In genomic region chr2:101125799-101126198, GRCh38 we compare ENCODE assay signal across 16 cellular contexts. TPM values are rescaled to one million over a fixed set of nuclear protein-coding genes. Genes with fewer than 3 reads are reported as not detected.
DNase-seq lines count a peak whose midpoint lies in the region; ATAC-seq, FAIRE-seq and TF ChIP-seq lines count a peak whose summit lies in the region.
"Had no signal": no experiment of that assay in that cellular context is flagged by ENCODE, and none has a peak within 500 bp of the region (broad histone marks: within the 10 kb centered on the region; RNA-seq: fewer than 3 reads in every experiment).

No MANE protein-coding gene starts in this region.

- peak overlapping the region in 1 of 4 donors; percentile 5 for H3K4me3 Mint-ChIP-seq in CD4-positive, CD25-positive, alpha-beta regulatory T cell
- H3K4me3 Mint-ChIP-seq: WTC11 had no signal

- H3K36me3 Mint-ChIP-seq in CD4-positive, CD25-positive, alpha-beta regulatory T cell = no peaks in the 10 kb centered on the region

- H3K9me3 Mint-ChIP-seq in CD4-positive, CD25-positive, alpha-beta regulatory T cell = peaks cover 0 to 2% (median 0%) of the 10 kb centered on the region in 7 donors

- H3K9ac ChIP-seq in kidney (ENCODE audit: low read length in 2 of 2) (no peak overlapping the region), skeletal muscle satellite cell (ENCODE audit: low read depth, low read length) (peak overlapping the region; percentile 67)

- no peak overlapping the region for H3K4me3 ChIP-seq in CD4-positive, CD25-positive, alpha-beta regulatory T cell (ENCODE audit: low read depth, low read length)
- H3K4me3 ChIP-seq in RWPE2 (ENCODE audit: severe bottlenecking) (no peak overlapping the region), kidney (ENCODE audit: low read length in 2 of 2) (no peak overlapping the region), skeletal muscle satellite cell (ENCODE audit: low read length) (peak overlapping the region; percentile 13), WERI-Rb-1 (ENCODE audit: low read depth, low read length) (no peak overlapping the region)
- H3K4me3 ChIP-seq: dorsolateral prefrontal cortex, K562, mucosa of descending colon had no signal

- POLR2A ChIA-PET in GM10248 (lab: Yijun Ruan, JAX) = no interaction called here

- CTCF ChIA-PET in GM10248 (lab: Yijun Ruan, JAX) = interaction anchor here (1.4 to 2.7 kb wide), 3 partner anchors 11 to 24 kb away, joined by 3 to 14 read pairs (median 4); no protein-coding TSS in a partner anchor

- no peaks in the 10 kb centered on the region for H3K9me3 ChIP-seq in CD4-positive, CD25-positive, alpha-beta regulatory T cell (ENCODE audit: control insufficient read depth in 2 of 2, low read length in 2 of 2)
- no peaks in the 10 kb centered on the region for H3K9me3 ChIP-seq in RWPE2 (ENCODE audit: severe bottlenecking)
- H3K9me3 ChIP-seq in kidney (ENCODE audit: control insufficient read depth in 1 of 2, low read length in 2 of 2) = no peaks in the 10 kb centered on the region
- H3K9me3 ChIP-seq in skeletal muscle satellite cell (replicated peaks; ENCODE audit: low read length) = no peaks in the 10 kb centered on the region
- no peaks in the 10 kb centered on the region for H3K9me3 ChIP-seq in WERI-Rb-1 (ENCODE audit: severe bottlenecking)
- H3K9me3 ChIP-seq: mucosa of descending colon had no signal

- no peak for ATAC-seq in CD4-positive, CD25-positive, alpha-beta regulatory T cell (ENCODE audit: low read depth in 2 of 2)
- no peak for ATAC-seq in RWPE2 (ENCODE audit: low read depth)
- ATAC-seq: K562, WTC11 had no signal

- no peak overlapping the region for H3K27ac ChIP-seq in CD4-positive, CD25-positive, alpha-beta regulatory T cell (ENCODE audit: insufficient read depth, low read length, poor library complexity, severe bottlenecking)
- H3K27ac ChIP-seq in RWPE2 (ENCODE audit: poor library complexity, severe bottlenecking) = peak overlapping the region; percentile 97
- peak overlapping the region; percentile 30 to 63 for H3K27ac ChIP-seq in kidney (ENCODE audit: low read depth in 2 of 2, low read length in 2 of 2)
- no peak overlapping the region for H3K27ac ChIP-seq in WERI-Rb-1

- no peaks in the 10 kb centered on the region for H3K4me1 ChIP-seq in CD4-positive, CD25-positive, alpha-beta regulatory T cell (ENCODE audit: control insufficient read depth, insufficient read depth, low read length, poor library complexity, severe bottlenecking)
- H3K4me1 ChIP-seq in RWPE2 (ENCODE audit: insufficient read depth, poor library complexity, severe bottlenecking) (peaks cover 69% of the 10 kb centered on the region), kidney (ENCODE audit: control insufficient read depth in 1 of 2, insufficient read depth in 1 of 2, low read depth in 1 of 2, low read length in 2 of 2) (peaks cover 38 to 43% of the 10 kb centered on the region in 2 donors), skeletal muscle satellite cell (ENCODE audit: control insufficient read depth, insufficient read depth, low read length) (peaks cover 60% of the 10 kb centered on the region)

- DNase-seq in CD4-positive, CD25-positive, alpha-beta regulatory T cell = no peak
- no peak for DNase-seq in RWPE2 (ENCODE audit: low spot score)
- DNase-seq in kidney = no peak
- no peak for DNase-seq in NCI-H69 (lab: John Stamatoyannopoulos, UW)
- DNase-seq in GM10248 (ENCODE audit: extremely low spot score) = no peak
- no peak for DNase-seq in WERI-Rb-1
- DNase-seq in LoVo (ENCODE audit: low spot score) = no peak
- DNase-seq: activated gamma-delta T cell; dorsolateral prefrontal cortex; mucosa of descending colon; NCI-H1417; NCI-H345; stimulated activated CD4-positive, alpha-beta T cell treated with anti-CD3 and anti-CD28 coated beads, Interleukin-4, amount 100 ng/mL, for 24 hours had no signal

- intact Hi-C loops in kidney (cut with DNase I) = no loop called here

- H3K27me3 Mint-ChIP-seq in CD4-positive, CD25-positive, alpha-beta regulatory T cell = peaks cover 16% of the 10 kb centered on the region

- H3K4me2 ChIP-seq in skeletal muscle satellite cell (ENCODE audit: low read length) = peak overlapping the region; percentile 78

- FAIRE-seq in kidney (lab: Jason Lieb, UNC) = no peak
- FAIRE-seq: K562 had no signal

- H3K36me3 ChIP-seq in CD4-positive, CD25-positive, alpha-beta regulatory T cell (ENCODE audit: control insufficient read depth, insufficient read depth, low read length) = no peaks in the 10 kb centered on the region
- 0 out of 2 replicates have a peak, but pooled peaks cover 9% of the 10 kb centered on the region for H3K36me3 ChIP-seq in RWPE2 (ENCODE audit: low read depth)
- H3K36me3 ChIP-seq in kidney (ENCODE audit: control insufficient read depth in 1 of 2, insufficient read depth in 2 of 2, low read length in 2 of 2) = no peaks in the 10 kb centered on the region
- H3K36me3 ChIP-seq in skeletal muscle satellite cell (ENCODE audit: insufficient read depth, low read length) = no peaks in the 10 kb centered on the region
- peaks cover 11% of the 10 kb centered on the region for H3K36me3 ChIP-seq in WERI-Rb-1

- peaks cover 0 to 15% (median 5%) of the 10 kb centered on the region in 4 donors for H3K4me1 Mint-ChIP-seq in CD4-positive, CD25-positive, alpha-beta regulatory T cell

- H3K27ac Mint-ChIP-seq in CD4-positive, CD25-positive, alpha-beta regulatory T cell = peak overlapping the region in 2 of 3 donors; percentile 31 to 74
- H3K27ac Mint-ChIP-seq: WTC11 had no signal

- no peaks in the 10 kb centered on the region for H3K27me3 ChIP-seq in CD4-positive, CD25-positive, alpha-beta regulatory T cell (ENCODE audit: control insufficient read depth, insufficient read depth, low read length)
- no peaks in the 10 kb centered on the region for H3K27me3 ChIP-seq in RWPE2 (ENCODE audit: insufficient read depth, poor library complexity, severe bottlenecking)
- H3K27me3 ChIP-seq in skeletal muscle satellite cell (ENCODE audit: control insufficient read depth, insufficient read depth, low read length) = no peaks in the 10 kb centered on the region
- no peaks in the 10 kb centered on the region for H3K27me3 ChIP-seq in WERI-Rb-1 (ENCODE audit: insufficient read depth, low read depth, severe bottlenecking)
- H3K27me3 ChIP-seq: dorsolateral prefrontal cortex had no signal

- TF ChIP-seq CTCF in RWPE2 (IDR thresholded peaks at IDR 0.05; ENCODE audit: poor library complexity, severe bottlenecking) (no peak), kidney (IDR thresholded peaks at IDR 0.05; ENCODE audit: borderline replicate concordance, extremely low read depth, insufficient read depth) (no peak), GM10248 (IDR thresholded peaks at IDR 0.05; ENCODE audit: control extremely low read depth, extremely low read depth, low read depth, missing control alignments) (no peak), WERI-Rb-1 (IDR thresholded peaks at IDR 0.05; ENCODE audit: low read depth, low read length) (no peak)

RNA-seq across cellular contexts. Expression of gene TBC1D8, which starts 25.4 kb away (rescaled TPM):
- 1.0 TPM for total RNA-seq in CD4-positive, CD25-positive, alpha-beta regulatory T cell
- 1 to 10 TPM in 1 of 4 donors, under 1 TPM in 3; 0.48 to 1.1 (median 0.73) TPM for polyA plus RNA-seq in CD4-positive, CD25-positive, alpha-beta regulatory T cell
- 47.9 TPM for total RNA-seq in kidney
- 7.4 TPM for polyA plus RNA-seq in kidney (ENCODE audit: insufficient read depth, low read depth, low replicate concordance)
- 27.9 and 28.2 TPM in 2 replicates for total RNA-seq in skeletal muscle satellite cell (2012; rRNA removed)

Comparison
In these comparisons a context has a peak if more than half of its experiments do, and no peak if none do; other contexts are left out.
1. H3K27ac ChIP-seq: peak in RWPE2 (single experiment) and kidney (2 of 2); none in CD4-positive, CD25-positive, alpha-beta regulatory T cell (single experiment) and WERI-Rb-1 (single experiment).
2. RNA of gene TBC1D8, which starts 25.4 kb away (total RNA-seq): 47.9 TPM in kidney (single experiment); 1.0 TPM in CD4-positive, CD25-positive, alpha-beta regulatory T cell (single experiment); every median in the first group is over 10 times any median in the second.